In the genomic region with DNA sequence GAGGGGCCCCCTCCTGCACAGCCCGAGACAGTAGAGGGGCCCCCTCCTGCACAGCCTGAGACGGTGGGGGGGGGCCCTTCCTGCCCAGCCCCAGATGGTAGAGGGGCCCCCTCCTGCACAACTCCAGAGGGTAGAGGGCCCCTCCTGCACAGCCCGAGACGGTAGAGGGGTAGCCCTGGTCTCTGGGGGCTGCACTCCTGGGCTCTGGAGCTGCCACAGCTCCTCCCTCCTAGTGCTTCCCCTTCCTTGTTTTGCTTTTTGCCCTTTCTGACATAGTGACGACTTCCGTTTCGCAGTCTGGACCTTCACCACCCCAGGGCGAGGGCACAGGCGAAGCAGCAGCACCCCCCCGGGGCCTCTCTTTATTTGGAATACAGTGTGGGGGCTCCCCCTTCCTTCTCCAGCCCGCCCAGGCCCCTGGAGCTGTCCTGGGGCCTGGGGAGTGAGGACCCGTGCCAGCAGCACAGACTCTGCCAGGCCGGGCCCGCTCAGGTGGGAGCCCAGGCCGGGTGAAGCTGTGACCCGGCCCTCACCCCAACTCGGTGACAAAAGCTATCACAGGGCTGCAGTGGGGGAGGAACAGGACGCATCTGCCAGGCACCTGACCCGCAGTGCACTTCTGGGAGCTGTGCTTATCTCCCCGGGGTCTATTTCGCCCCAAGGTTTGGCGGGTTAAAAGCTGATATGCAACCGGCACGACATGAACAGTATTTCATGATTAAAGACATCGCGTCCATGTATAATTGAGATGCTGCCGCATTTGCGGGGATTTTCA, we compare ENCODE assay signal across 1 cellular context.
TF ChIP-seq lines count a peak whose summit lies in the region.

No MANE protein-coding gene starts in this region.

TF ChIP-seq in K562, 482 proteins besides CTCF, POLR2A, EP300 and RAD21 (continued from another document):
- TF ChIP-seq, protein P1, sequence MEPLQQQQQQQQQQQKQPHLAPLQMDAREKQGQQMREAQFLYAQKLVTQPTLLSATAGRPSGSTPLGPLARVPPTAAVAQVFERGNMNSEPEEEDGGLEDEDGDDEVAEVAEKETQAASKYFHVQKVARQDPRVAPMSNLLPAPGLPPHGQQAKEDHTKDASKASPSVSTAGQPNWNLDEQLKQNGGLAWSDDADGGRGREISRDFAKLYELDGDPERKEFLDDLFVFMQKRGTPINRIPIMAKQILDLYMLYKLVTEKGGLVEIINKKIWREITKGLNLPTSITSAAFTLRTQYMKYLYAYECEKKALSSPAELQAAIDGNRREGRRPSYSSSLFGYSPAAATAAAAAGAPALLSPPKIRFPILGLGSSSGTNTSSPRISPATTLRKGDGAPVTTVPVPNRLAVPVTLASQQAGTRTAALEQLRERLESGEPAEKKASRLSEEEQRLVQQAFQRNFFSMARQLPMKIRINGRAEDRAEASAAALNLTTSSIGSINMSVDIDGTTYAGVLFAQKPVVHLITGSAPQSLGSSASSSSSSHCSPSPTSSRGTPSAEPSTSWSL (CRISPR knock-in tag; IDR thresholded peaks at IDR 0.05; ENCODE audit: borderline replicate concordance) = 0 out of 2 replicates have a peak, but pooled peaks have one; percentile 23
- TF ChIP-seq ZNF408 (CRISPR knock-in tag; IDR thresholded peaks at IDR 0.05; ENCODE audit: low read depth) (no peak), CBX3 (IDR thresholded peaks at IDR 0.05; ENCODE audit: borderline replicate concordance in 1 of 2, low read length in 2 of 2) (peak in 1 of 2 experiments; percentile 53; a peak in 1 of 3 replicates), RBM22 (IDR thresholded peaks at IDR 0.05; ENCODE audit: low read depth, low read length, poor library complexity, severe bottlenecking) (no peak), GATAD2A (IDR thresholded peaks at IDR 0.05) (no peak; the same call in 1 of the 2 replicates), NFATC3 (IDR thresholded peaks at IDR 0.05) (no peak), RHOXF2B (CRISPR knock-in tag; conservative IDR thresholded peaks at IDR 0.05) (no peak), HMGN3 (IDR thresholded peaks at IDR 0.05; ENCODE audit: borderline replicate concordance, extremely low read depth, insufficient read length, low read depth, low read length) (peak; percentile 68), NFRKB (IDR thresholded peaks at IDR 0.05; ENCODE audit: low read depth) (peak; percentile 64; the same call in 1 of the 2 replicates), BRCA1 (IDR thresholded peaks at IDR 0.05) (no peak), BRCA1 (CRISPR knock-in tag; IDR thresholded peaks at IDR 0.05) (no peak), MTA1 (IDR thresholded peaks at IDR 0.05; ENCODE audit: borderline replicate concordance) (no peak), HDAC1 (IDR thresholded peaks at IDR 0.05) (peak in 1 of 2 experiments; percentile 78; a peak in 2 of 4 replicates), BMI1 (IDR thresholded peaks at IDR 0.05; ENCODE audit: low read length) (no peak), KLF1 (tag; IDR thresholded peaks at IDR 0.05) (no peak), HDAC3 (IDR thresholded peaks at IDR 0.05; ENCODE audit: borderline replicate concordance, partially characterized antibody) (no peak), SP2 (IDR thresholded peaks at IDR 0.05; ENCODE audit: extremely low read depth, low read depth, low read length, poor library complexity, severe bottlenecking) (no peak), SMAD4 (CRISPR knock-in tag; conservative IDR thresholded peaks at IDR 0.05) (peak; percentile 88), SIN3B (IDR thresholded peaks at IDR 0.05; ENCODE audit: low read depth) (peak; percentile 51; the same call in 1 of the 2 replicates), ZNF79 (CRISPR knock-in tag; IDR thresholded peaks at IDR 0.05; ENCODE audit: low read depth) (no peak; the same call in 1 of the 2 replicates), RCOR1 (IDR thresholded peaks at IDR 0.05; ENCODE audit: borderline replicate concordance in 1 of 2, low read depth in 2 of 2, low read length in 2 of 2) (peak; percentile 58 to 88), E2F3 (CRISPR knock-in tag; IDR thresholded peaks at IDR 0.05) (peak; percentile 88), XRCC4 (IDR thresholded peaks at IDR 0.05; ENCODE audit: extremely low read depth, insufficient read depth, insufficient read length) (no peak), RBM14 (IDR thresholded peaks at IDR 0.05; ENCODE audit: borderline replicate concordance, insufficient read depth, low read depth, low read length) (no peak), CHD4 (IDR thresholded peaks at IDR 0.05; ENCODE audit: insufficient read depth, insufficient replicate concordance, low read depth, low read length, poor library complexity, severe bottlenecking) (no peak), DIDO1 (tag; IDR thresholded peaks at IDR 0.05; ENCODE audit: low read depth) (peak; percentile 86), ZNF589 (CRISPR knock-in tag; IDR thresholded peaks at IDR 0.05; ENCODE audit: low read depth) (peak; percentile 77; the same call in 1 of the 2 replicates), RBM17 (IDR thresholded peaks at IDR 0.05; ENCODE audit: borderline replicate concordance, low read depth, low read length) (no peak), CREM (IDR thresholded peaks at IDR 0.05; ENCODE audit: low read depth) (peak; percentile 57), SMAD3 (CRISPR knock-in tag; conservative IDR thresholded peaks at IDR 0.05) (peak; percentile 66; the same call in 1 of the 2 replicates), SETDB1 (IDR thresholded peaks at IDR 0.05; ENCODE audit: low read length) (no peak)
- TF ChIP-seq, protein P2, sequence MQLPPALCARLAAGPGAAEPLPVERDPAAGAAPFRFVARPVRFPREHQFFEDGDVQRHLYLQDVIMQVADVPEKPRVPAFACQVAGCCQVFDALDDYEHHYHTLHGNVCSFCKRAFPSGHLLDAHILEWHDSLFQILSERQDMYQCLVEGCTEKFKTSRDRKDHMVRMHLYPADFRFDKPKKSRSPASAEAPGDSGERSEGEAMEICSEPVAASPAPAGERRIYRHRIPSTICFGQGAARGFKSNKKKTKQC (CRISPR knock-in tag; IDR thresholded peaks at IDR 0.05) = peak; percentile 30; the same call in 1 of the 2 replicates
- TF ChIP-seq, protein P3, sequence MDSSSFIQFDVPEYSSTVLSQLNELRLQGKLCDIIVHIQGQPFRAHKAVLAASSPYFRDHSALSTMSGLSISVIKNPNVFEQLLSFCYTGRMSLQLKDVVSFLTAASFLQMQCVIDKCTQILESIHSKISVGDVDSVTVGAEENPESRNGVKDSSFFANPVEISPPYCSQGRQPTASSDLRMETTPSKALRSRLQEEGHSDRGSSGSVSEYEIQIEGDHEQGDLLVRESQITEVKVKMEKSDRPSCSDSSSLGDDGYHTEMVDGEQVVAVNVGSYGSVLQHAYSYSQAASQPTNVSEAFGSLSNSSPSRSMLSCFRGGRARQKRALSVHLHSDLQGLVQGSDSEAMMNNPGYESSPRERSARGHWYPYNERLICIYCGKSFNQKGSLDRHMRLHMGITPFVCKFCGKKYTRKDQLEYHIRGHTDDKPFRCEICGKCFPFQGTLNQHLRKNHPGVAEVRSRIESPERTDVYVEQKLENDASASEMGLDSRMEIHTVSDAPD (CRISPR knock-in tag; IDR thresholded peaks at IDR 0.05) = no peak
- TF ChIP-seq, protein P4, sequence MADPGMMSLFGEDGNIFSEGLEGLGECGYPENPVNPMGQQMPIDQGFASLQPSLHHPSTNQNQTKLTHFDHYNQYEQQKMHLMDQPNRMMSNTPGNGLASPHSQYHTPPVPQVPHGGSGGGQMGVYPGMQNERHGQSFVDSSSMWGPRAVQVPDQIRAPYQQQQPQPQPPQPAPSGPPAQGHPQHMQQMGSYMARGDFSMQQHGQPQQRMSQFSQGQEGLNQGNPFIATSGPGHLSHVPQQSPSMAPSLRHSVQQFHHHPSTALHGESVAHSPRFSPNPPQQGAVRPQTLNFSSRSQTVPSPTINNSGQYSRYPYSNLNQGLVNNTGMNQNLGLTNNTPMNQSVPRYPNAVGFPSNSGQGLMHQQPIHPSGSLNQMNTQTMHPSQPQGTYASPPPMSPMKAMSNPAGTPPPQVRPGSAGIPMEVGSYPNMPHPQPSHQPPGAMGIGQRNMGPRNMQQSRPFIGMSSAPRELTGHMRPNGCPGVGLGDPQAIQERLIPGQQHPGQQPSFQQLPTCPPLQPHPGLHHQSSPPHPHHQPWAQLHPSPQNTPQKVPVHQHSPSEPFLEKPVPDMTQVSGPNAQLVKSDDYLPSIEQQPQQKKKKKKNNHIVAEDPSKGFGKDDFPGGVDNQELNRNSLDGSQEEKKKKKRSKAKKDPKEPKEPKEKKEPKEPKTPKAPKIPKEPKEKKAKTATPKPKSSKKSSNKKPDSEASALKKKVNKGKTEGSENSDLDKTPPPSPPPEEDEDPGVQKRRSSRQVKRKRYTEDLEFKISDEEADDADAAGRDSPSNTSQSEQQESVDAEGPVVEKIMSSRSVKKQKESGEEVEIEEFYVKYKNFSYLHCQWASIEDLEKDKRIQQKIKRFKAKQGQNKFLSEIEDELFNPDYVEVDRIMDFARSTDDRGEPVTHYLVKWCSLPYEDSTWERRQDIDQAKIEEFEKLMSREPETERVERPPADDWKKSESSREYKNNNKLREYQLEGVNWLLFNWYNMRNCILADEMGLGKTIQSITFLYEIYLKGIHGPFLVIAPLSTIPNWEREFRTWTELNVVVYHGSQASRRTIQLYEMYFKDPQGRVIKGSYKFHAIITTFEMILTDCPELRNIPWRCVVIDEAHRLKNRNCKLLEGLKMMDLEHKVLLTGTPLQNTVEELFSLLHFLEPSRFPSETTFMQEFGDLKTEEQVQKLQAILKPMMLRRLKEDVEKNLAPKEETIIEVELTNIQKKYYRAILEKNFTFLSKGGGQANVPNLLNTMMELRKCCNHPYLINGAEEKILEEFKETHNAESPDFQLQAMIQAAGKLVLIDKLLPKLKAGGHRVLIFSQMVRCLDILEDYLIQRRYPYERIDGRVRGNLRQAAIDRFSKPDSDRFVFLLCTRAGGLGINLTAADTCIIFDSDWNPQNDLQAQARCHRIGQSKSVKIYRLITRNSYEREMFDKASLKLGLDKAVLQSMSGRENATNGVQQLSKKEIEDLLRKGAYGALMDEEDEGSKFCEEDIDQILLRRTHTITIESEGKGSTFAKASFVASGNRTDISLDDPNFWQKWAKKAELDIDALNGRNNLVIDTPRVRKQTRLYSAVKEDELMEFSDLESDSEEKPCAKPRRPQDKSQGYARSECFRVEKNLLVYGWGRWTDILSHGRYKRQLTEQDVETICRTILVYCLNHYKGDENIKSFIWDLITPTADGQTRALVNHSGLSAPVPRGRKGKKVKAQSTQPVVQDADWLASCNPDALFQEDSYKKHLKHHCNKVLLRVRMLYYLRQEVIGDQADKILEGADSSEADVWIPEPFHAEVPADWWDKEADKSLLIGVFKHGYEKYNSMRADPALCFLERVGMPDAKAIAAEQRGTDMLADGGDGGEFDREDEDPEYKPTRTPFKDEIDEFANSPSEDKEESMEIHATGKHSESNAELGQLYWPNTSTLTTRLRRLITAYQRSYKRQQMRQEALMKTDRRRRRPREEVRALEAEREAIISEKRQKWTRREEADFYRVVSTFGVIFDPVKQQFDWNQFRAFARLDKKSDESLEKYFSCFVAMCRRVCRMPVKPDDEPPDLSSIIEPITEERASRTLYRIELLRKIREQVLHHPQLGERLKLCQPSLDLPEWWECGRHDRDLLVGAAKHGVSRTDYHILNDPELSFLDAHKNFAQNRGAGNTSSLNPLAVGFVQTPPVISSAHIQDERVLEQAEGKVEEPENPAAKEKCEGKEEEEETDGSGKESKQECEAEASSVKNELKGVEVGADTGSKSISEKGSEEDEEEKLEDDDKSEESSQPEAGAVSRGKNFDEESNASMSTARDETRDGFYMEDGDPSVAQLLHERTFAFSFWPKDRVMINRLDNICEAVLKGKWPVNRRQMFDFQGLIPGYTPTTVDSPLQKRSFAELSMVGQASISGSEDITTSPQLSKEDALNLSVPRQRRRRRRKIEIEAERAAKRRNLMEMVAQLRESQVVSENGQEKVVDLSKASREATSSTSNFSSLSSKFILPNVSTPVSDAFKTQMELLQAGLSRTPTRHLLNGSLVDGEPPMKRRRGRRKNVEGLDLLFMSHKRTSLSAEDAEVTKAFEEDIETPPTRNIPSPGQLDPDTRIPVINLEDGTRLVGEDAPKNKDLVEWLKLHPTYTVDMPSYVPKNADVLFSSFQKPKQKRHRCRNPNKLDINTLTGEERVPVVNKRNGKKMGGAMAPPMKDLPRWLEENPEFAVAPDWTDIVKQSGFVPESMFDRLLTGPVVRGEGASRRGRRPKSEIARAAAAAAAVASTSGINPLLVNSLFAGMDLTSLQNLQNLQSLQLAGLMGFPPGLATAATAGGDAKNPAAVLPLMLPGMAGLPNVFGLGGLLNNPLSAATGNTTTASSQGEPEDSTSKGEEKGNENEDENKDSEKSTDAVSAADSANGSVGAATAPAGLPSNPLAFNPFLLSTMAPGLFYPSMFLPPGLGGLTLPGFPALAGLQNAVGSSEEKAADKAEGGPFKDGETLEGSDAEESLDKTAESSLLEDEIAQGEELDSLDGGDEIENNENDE (IDR thresholded peaks at IDR 0.05; ENCODE audit: low read depth, low read length) = no peak
- TF ChIP-seq, protein P5, sequence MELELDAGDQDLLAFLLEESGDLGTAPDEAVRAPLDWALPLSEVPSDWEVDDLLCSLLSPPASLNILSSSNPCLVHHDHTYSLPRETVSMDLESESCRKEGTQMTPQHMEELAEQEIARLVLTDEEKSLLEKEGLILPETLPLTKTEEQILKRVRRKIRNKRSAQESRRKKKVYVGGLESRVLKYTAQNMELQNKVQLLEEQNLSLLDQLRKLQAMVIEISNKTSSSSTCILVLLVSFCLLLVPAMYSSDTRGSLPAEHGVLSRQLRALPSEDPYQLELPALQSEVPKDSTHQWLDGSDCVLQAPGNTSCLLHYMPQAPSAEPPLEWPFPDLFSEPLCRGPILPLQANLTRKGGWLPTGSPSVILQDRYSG (tag; conservative IDR thresholded peaks at IDR 0.05; ENCODE audit: low read depth) = 0 out of 2 replicates have a peak, but pooled peaks have one; percentile 26
- TF ChIP-seq, protein P6, sequence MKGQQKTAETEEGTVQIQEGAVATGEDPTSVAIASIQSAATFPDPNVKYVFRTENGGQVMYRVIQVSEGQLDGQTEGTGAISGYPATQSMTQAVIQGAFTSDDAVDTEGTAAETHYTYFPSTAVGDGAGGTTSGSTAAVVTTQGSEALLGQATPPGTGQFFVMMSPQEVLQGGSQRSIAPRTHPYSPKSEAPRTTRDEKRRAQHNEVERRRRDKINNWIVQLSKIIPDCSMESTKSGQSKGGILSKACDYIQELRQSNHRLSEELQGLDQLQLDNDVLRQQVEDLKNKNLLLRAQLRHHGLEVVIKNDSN (CRISPR knock-in tag; IDR thresholded peaks at IDR 0.05) = peak; percentile 77
- TF ChIP-seq, protein P7, sequence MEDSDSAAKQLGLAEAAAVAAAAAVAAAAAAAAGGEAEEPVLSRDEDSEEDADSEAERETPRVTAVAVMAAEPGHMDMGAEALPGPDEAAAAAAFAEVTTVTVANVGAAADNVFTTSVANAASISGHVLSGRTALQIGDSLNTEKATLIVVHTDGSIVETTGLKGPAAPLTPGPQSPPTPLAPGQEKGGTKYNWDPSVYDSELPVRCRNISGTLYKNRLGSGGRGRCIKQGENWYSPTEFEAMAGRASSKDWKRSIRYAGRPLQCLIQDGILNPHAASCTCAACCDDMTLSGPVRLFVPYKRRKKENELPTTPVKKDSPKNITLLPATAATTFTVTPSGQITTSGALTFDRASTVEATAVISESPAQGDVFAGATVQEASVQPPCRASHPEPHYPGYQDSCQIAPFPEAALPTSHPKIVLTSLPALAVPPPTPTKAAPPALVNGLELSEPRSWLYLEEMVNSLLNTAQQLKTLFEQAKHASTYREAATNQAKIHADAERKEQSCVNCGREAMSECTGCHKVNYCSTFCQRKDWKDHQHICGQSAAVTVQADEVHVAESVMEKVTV (CRISPR knock-in tag; IDR thresholded peaks at IDR 0.05) = no peak
